8 cellular contexts compared by ENCODE assay signal in the genomic region with DNA sequence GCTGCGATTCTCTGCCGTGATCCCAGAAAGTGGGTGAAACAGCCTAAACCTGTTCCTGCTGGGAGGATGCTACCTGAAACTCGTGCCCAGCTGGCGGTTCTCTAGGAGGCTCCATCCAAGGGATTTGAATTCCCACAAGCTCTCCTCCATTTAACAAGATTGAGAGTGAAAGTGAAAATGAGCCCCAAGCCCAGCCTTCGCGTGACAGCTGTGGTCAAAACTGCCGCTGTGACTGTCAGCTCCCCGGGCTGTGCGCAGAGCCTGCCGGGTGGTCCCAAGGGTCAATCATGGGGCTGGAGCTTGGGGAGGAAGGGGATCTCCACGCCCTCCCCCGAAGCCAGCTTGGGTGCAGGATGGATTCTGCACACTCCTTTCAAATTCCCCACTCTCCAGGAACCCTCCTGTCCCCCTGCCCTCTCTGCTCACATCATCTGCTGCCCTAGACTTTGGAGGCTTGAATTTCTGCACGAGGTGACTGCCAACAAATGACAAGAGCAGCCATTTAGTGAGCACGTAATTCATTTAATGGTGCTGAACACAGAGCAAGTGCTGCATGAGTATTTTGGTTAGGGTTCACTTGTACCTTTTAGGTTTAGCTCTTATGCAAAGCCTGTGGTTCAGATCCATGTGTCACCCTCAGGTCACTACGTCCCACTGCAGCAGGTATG. TPM values are rescaled to one million over a fixed set of nuclear protein-coding genes. Genes with fewer than 3 reads are reported as not detected.
DNase-seq lines count a peak whose midpoint lies in the region; ATAC-seq and TF ChIP-seq lines count a peak whose summit lies in the region.

No MANE protein-coding gene starts in this region.

- H3K4me3 Mint-ChIP-seq in Calu3 (ENCODE audit: low read depth, unreplicated experiment) = peak overlapping the region; percentile 37
- peak overlapping the region; percentile 79 for H3K4me3 Mint-ChIP-seq in activated CD4-positive, alpha-beta T cell treated with anti-CD3 and anti-CD28 coated beads, Interleukin-2, amount 10 ng/mL, durations not matched to agents 7 days and 5 days

- no peak for DNase-seq in Calu3
- DNase-seq in activated CD4-positive, alpha-beta T cell treated with anti-CD3 and anti-CD28 coated beads, Interleukin-2, amount 10 ng/mL, durations not matched to agents 7 days and 5 days = peak; percentile 81
- no peak for DNase-seq in kidney epithelial cell (ENCODE audit: low read depth)
- DNase-seq in suprapubic skin (ENCODE audit: low spot score in 2 of 2) = no peak
- DNase-seq in NCI-H2227 treated with DMSO at 0.1 percent for 48 hours (lab: John Stamatoyannopoulos, UW) = no peak
- no peak for DNase-seq in HuH-7.5 (ENCODE audit: low spot score)

- H3K4me3 ChIP-seq in kidney epithelial cell (ENCODE audit: low read depth, low read length) = peak overlapping the region; percentile 9
- H3K4me3 ChIP-seq in suprapubic skin = peak overlapping the region; percentile 31

- no peak for TF ChIP-seq EP300 in suprapubic skin (IDR thresholded peaks at IDR 0.05)

- CTCF ChIA-PET in Calu3 (lab: Charles Lee) = interaction anchor here (1.0 to 3.8 kb wide), 6 partner anchors 19 to 165 kb away, joined by 3 to 51 read pairs (median 6); no protein-coding TSS in a partner anchor
- CTCF ChIA-PET in activated CD4-positive, alpha-beta T cell treated with anti-CD3 and anti-CD28 coated beads, Interleukin-2, amount 10 ng/mL, durations not matched to agents 7 days and 5 days (lab: Charles Lee) = interaction anchor here (0.8 to 14.3 kb wide), 21 partner anchors 8 to 110 kb away, joined by 3 to 173 read pairs (median 5); partner anchors contain the start of genes DDX24 and IFI27L1

- H3K27ac ChIP-seq in suprapubic skin = no peak overlapping the region

- peaks cover 11% of the 10 kb centered on the region for H3K4me1 ChIP-seq in suprapubic skin

- peaks cover 2% of the 10 kb centered on the region for H3K4me1 Mint-ChIP-seq in Calu3 (ENCODE audit: low read depth, unreplicated experiment)
- H3K4me1 Mint-ChIP-seq in activated CD4-positive, alpha-beta T cell treated with anti-CD3 and anti-CD28 coated beads, Interleukin-2, amount 10 ng/mL, durations not matched to agents 7 days and 5 days = peaks cover 89% of the 10 kb centered on the region

- WGBS in suprapubic skin = 50% methylated on average over 15 of the region's 15 CpGs

- intact Hi-C loops in Calu3 (cut with micrococcal nuclease; ENCODE audit: unreplicated experiment) = loop anchor here (1.0 kb wide), 1 partner anchor 31 kb away; no protein-coding TSS in a partner anchor

- peak; percentile 47 for ATAC-seq in GM19397 (IDR thresholded peaks at IDR 0.05; ENCODE audit: unreplicated experiment)
- ATAC-seq in HG03520 (IDR thresholded peaks at IDR 0.05; ENCODE audit: unreplicated experiment) = peak; percentile 33

- no peak overlapping the region for H3K27ac Mint-ChIP-seq in Calu3 (ENCODE audit: unreplicated experiment)
- peak overlapping the region; percentile 98 for H3K27ac Mint-ChIP-seq in activated CD4-positive, alpha-beta T cell treated with anti-CD3 and anti-CD28 coated beads, Interleukin-2, amount 10 ng/mL, durations not matched to agents 7 days and 5 days

- H3K27me3 ChIP-seq in kidney epithelial cell (ENCODE audit: control insufficient read depth, insufficient read depth, low read length) (no peaks in the 10 kb centered on the region), suprapubic skin (no peaks in the 10 kb centered on the region)

- H3K9me3 Mint-ChIP-seq in Calu3 (ENCODE audit: low read depth, unreplicated experiment) = no peaks in the 10 kb centered on the region
- peaks cover 1% of the 10 kb centered on the region for H3K9me3 Mint-ChIP-seq in activated CD4-positive, alpha-beta T cell treated with anti-CD3 and anti-CD28 coated beads, Interleukin-2, amount 10 ng/mL, durations not matched to agents 7 days and 5 days

- peaks cover 10% of the 10 kb centered on the region for H3K27me3 Mint-ChIP-seq in Calu3 (ENCODE audit: unreplicated experiment)
- H3K27me3 Mint-ChIP-seq in activated CD4-positive, alpha-beta T cell treated with anti-CD3 and anti-CD28 coated beads, Interleukin-2, amount 10 ng/mL, durations not matched to agents 7 days and 5 days = no peaks in the 10 kb centered on the region

- H3K9me3 ChIP-seq in suprapubic skin = no peaks in the 10 kb centered on the region

- H3K36me3 ChIP-seq in kidney epithelial cell (ENCODE audit: control insufficient read depth, insufficient read depth, low read length) (no peaks in the 10 kb centered on the region), suprapubic skin (no peaks in the 10 kb centered on the region)

- TF ChIP-seq CTCF in Calu3 (IDR thresholded peaks at IDR 0.05; ENCODE audit: unreplicated experiment) (no peak), kidney epithelial cell (IDR thresholded peaks at IDR 0.05; ENCODE audit: insufficient read depth, low read length, poor library complexity, severe bottlenecking) (no peak), suprapubic skin (IDR thresholded peaks at IDR 0.05) (no peak)

- H3K36me3 Mint-ChIP-seq in Calu3 (ENCODE audit: insufficient read depth, unreplicated experiment) = no peaks in the 10 kb centered on the region
- H3K36me3 Mint-ChIP-seq in activated CD4-positive, alpha-beta T cell treated with anti-CD3 and anti-CD28 coated beads, Interleukin-2, amount 10 ng/mL, durations not matched to agents 7 days and 5 days (ENCODE audit: low read depth) = peaks cover 35% of the 10 kb centered on the region

- BruUV-seq in Calu3 (replicated peaks; lab: Mats Ljungman, UMichigan) = no TSS peak

- POLR2A ChIA-PET in activated CD4-positive, alpha-beta T cell treated with anti-CD3 and anti-CD28 coated beads, Interleukin-2, amount 10 ng/mL, durations not matched to agents 7 days and 5 days (lab: Charles Lee) = interaction anchor here (1.1 to 1.9 kb wide), 3 partner anchors 8 to 31 kb away, joined by 5 to 14 read pairs (median 7); no protein-coding TSS in a partner anchor

- TF ChIP-seq POLR2A in suprapubic skin (IDR thresholded peaks at IDR 0.05) = no peak

RNA-seq across cellular contexts. Expression of gene ASB2, which starts 5.3 kb away (rescaled TPM):
- total RNA-seq in Calu3 (2022) = 0.17 and 0.19 TPM in 2 replicates
- 10 to 100 TPM; 20.7 to 21.1 TPM for total RNA-seq in activated CD4-positive, alpha-beta T cell treated with anti-CD3 and anti-CD28 coated beads, Interleukin-2, amount 10 ng/mL, durations not matched to agents 7 days and 5 days
- total RNA-seq in kidney epithelial cell = 7.4 and 8.8 TPM in 2 replicates
- 1 to 10 TPM in 2 of 4 donors, under 1 TPM in 2; 0.79 to 2.5 (median 0.95) TPM for total RNA-seq in suprapubic skin

RNA-seq across cellular contexts. Expression of gene CCDC197, which starts 26.0 kb away (rescaled TPM):
- total RNA-seq in Calu3 (2022) (not detected in 2 replicates), kidney epithelial cell (not detected in 2 replicates), suprapubic skin (not detected)
- not detected for total RNA-seq in activated CD4-positive, alpha-beta T cell treated with anti-CD3 and anti-CD28 coated beads, Interleukin-2, amount 10 ng/mL, durations not matched to agents 7 days and 5 days

RNA-seq across cellular contexts. Expression of gene FAM181A, which starts 44.0 kb away (rescaled TPM):
- total RNA-seq in Calu3 (2022) = not detected in 2 replicates
- not detected for total RNA-seq in activated CD4-positive, alpha-beta T cell treated with anti-CD3 and anti-CD28 coated beads, Interleukin-2, amount 10 ng/mL, durations not matched to agents 7 days and 5 days
- total RNA-seq in kidney epithelial cell = not detected in 2 replicates
- not detected for total RNA-seq in suprapubic skin

RNA-seq across cellular contexts. Expression of gene OTUB2, which starts 55.0 kb away (rescaled TPM):
- total RNA-seq in Calu3 (2022) (15.3 and 22.2 TPM in 2 replicates), kidney epithelial cell (6.4 and 8.3 TPM in 2 replicates), suprapubic skin (10 to 100 TPM in 3 of 4 donors, 1 to 10 TPM in 1; 7.2 to 35.5 (median 14.3) TPM)
- total RNA-seq in activated CD4-positive, alpha-beta T cell treated with anti-CD3 and anti-CD28 coated beads, Interleukin-2, amount 10 ng/mL, durations not matched to agents 7 days and 5 days = 1 to 10 TPM; 2.3 to 2.4 TPM
